In genomic region chr1:228810855-228811654, GRCh38 we compare ENCODE assay signal across 1 cellular context.
TF ChIP-seq lines count a peak whose summit lies in the region.

No MANE protein-coding gene starts in this region.

TF ChIP-seq in GM23338, 12 proteins besides CTCF, POLR2A, EP300 and RAD21 (continued from another document):
- TF ChIP-seq, protein P1, sequence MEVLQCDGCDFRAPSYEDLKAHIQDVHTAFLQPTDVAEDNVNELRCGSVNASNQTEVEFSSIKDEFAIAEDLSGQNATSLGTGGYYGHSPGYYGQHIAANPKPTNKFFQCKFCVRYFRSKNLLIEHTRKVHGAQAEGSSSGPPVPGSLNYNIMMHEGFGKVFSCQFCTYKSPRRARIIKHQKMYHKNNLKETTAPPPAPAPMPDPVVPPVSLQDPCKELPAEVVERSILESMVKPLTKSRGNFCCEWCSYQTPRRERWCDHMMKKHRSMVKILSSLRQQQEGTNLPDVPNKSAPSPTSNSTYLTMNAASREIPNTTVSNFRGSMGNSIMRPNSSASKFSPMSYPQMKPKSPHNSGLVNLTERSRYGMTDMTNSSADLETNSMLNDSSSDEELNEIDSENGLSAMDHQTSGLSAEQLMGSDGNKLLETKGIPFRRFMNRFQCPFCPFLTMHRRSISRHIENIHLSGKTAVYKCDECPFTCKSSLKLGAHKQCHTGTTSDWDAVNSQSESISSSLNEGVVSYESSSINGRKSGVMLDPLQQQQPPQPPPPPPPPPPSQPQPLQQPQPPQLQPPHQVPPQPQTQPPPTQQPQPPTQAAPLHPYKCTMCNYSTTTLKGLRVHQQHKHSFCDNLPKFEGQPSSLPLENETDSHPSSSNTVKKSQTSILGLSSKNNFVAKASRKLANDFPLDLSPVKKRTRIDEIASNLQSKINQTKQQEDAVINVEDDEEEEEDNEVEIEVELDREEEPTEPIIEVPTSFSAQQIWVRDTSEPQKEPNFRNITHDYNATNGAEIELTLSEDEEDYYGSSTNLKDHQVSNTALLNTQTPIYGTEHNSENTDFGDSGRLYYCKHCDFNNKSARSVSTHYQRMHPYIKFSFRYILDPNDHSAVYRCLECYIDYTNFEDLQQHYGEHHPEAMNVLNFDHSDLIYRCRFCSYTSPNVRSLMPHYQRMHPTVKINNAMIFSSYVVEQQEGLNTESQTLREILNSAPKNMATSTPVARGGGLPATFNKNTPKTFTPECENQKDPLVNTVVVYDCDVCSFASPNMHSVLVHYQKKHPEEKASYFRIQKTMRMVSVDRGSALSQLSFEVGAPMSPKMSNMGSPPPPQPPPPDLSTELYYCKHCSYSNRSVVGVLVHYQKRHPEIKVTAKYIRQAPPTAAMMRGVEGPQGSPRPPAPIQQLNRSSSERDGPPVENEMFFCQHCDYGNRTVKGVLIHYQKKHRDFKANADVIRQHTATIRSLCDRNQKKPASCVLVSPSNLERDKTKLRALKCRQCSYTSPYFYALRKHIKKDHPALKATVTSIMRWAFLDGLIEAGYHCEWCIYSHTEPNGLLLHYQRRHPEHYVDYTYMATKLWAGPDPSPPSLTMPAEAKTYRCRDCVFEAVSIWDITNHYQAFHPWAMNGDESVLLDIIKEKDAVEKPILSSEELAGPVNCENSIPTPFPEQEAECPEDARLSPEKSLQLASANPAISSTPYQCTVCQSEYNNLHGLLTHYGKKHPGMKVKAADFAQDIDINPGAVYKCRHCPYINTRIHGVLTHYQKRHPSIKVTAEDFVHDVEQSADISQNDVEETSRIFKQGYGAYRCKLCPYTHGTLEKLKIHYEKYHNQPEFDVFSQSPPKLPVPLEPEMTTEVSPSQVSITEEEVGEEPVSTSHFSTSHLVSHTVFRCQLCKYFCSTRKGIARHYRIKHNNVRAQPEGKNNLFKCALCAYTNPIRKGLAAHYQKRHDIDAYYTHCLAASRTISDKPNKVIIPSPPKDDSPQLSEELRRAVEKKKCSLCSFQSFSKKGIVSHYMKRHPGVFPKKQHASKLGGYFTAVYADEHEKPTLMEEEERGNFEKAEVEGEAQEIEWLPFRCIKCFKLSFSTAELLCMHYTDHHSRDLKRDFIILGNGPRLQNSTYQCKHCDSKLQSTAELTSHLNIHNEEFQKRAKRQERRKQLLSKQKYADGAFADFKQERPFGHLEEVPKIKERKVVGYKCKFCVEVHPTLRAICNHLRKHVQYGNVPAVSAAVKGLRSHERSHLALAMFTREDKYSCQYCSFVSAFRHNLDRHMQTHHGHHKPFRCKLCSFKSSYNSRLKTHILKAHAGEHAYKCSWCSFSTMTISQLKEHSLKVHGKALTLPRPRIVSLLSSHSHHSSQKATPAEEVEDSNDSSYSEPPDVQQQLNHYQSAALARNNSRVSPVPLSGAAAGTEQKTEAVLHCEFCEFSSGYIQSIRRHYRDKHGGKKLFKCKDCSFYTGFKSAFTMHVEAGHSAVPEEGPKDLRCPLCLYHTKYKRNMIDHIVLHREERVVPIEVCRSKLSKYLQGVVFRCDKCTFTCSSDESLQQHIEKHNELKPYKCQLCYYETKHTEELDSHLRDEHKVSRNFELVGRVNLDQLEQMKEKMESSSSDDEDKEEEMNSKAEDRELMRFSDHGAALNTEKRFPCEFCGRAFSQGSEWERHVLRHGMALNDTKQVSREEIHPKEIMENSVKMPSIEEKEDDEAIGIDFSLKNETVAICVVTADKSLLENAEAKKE (CRISPR knock-in tag; IDR thresholded peaks at IDR 0.05), result no peak
- TF ChIP-seq JUNB (IDR thresholded peaks at IDR 0.05; ENCODE audit: unreplicated experiment), result no peak
- no peak for TF ChIP-seq STAT1 (IDR thresholded peaks at IDR 0.05; ENCODE audit: unreplicated experiment)
